1 cellular context compared by ENCODE assay signal in genomic region chr2:231701456-231702373, GRCh38.
TF ChIP-seq lines count a peak whose summit lies in the region.

No MANE protein-coding gene starts in this region.

TF ChIP-seq in HepG2, 621 proteins besides CTCF, POLR2A, EP300 and RAD21 (continued from another document and continues in another):
- TF ChIP-seq, protein P1, sequence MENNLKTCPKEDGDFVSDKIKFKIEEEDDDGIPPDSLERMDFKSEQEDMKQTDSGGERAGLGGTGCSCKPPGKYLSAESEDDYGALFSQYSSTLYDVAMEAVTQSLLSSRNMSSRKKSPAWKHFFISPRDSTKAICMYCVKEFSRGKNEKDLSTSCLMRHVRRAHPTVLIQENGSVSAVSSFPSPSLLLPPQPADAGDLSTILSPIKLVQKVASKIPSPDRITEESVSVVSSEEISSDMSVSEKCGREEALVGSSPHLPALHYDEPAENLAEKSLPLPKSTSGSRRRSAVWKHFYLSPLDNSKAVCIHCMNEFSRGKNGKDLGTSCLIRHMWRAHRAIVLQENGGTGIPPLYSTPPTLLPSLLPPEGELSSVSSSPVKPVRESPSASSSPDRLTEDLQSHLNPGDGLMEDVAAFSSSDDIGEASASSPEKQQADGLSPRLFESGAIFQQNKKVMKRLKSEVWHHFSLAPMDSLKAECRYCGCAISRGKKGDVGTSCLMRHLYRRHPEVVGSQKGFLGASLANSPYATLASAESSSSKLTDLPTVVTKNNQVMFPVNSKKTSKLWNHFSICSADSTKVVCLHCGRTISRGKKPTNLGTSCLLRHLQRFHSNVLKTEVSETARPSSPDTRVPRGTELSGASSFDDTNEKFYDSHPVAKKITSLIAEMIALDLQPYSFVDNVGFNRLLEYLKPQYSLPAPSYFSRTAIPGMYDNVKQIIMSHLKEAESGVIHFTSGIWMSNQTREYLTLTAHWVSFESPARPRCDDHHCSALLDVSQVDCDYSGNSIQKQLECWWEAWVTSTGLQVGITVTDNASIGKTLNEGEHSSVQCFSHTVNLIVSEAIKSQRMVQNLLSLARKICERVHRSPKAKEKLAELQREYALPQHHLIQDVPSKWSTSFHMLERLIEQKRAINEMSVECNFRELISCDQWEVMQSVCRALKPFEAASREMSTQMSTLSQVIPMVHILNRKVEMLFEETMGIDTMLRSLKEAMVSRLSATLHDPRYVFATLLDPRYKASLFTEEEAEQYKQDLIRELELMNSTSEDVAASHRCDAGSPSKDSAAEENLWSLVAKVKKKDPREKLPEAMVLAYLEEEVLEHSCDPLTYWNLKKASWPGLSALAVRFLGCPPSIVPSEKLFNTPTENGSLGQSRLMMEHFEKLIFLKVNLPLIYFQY (CRISPR knock-in tag; IDR thresholded peaks at IDR 0.05; ENCODE audit: borderline replicate concordance): no peak; the same call in 1 of the 2 replicates
- peak; percentile 9; the same call in 1 of the 2 replicates for TF ChIP-seq FOXO1 (CRISPR knock-in tag; IDR thresholded peaks at IDR 0.05)
- peak; percentile 34; the same call in 1 of the 2 replicates for TF ChIP-seq FOXA3 (CRISPR knock-in tag; IDR thresholded peaks at IDR 0.05)
- peak; percentile 91 for TF ChIP-seq BCL3 (CRISPR knock-in tag; IDR thresholded peaks at IDR 0.05)
- TF ChIP-seq ISX (CRISPR knock-in tag; conservative IDR thresholded peaks at IDR 0.05): no peak
- TF ChIP-seq TARDBP (CRISPR knock-in tag; IDR thresholded peaks at IDR 0.05): peak; percentile 68; the same call in 1 of the 2 replicates
- TF ChIP-seq STAG1 (CRISPR knock-in tag; IDR thresholded peaks at IDR 0.05): no peak
- TF ChIP-seq, protein P2, sequence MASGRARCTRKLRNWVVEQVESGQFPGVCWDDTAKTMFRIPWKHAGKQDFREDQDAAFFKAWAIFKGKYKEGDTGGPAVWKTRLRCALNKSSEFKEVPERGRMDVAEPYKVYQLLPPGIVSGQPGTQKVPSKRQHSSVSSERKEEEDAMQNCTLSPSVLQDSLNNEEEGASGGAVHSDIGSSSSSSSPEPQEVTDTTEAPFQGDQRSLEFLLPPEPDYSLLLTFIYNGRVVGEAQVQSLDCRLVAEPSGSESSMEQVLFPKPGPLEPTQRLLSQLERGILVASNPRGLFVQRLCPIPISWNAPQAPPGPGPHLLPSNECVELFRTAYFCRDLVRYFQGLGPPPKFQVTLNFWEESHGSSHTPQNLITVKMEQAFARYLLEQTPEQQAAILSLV (CRISPR knock-in tag; IDR thresholded peaks at IDR 0.05; ENCODE audit: borderline replicate concordance): peak; percentile 68; the same call in 1 of the 2 replicates
- TF ChIP-seq RFX1 (IDR thresholded peaks at IDR 0.05): no peak
- TF ChIP-seq ZNF354B (CRISPR knock-in tag; IDR thresholded peaks at IDR 0.05): 0 out of 2 replicates have a peak, but pooled peaks have one; percentile 26
- TF ChIP-seq, protein P3, sequence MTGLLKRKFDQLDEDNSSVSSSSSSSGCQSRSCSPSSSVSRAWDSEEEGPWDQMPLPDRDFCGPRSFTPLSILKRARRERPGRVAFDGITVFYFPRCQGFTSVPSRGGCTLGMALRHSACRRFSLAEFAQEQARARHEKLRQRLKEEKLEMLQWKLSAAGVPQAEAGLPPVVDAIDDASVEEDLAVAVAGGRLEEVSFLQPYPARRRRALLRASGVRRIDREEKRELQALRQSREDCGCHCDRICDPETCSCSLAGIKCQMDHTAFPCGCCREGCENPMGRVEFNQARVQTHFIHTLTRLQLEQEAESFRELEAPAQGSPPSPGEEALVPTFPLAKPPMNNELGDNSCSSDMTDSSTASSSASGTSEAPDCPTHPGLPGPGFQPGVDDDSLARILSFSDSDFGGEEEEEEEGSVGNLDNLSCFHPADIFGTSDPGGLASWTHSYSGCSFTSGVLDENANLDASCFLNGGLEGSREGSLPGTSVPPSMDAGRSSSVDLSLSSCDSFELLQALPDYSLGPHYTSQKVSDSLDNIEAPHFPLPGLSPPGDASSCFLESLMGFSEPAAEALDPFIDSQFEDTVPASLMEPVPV (CRISPR knock-in tag; IDR thresholded peaks at IDR 0.05): peak; percentile 73; the same call in 1 of the 2 replicates
- TF ChIP-seq PRMT3 (CRISPR knock-in tag; IDR thresholded peaks at IDR 0.05; ENCODE audit: borderline replicate concordance, low read depth): 0 out of 2 replicates have a peak, but pooled peaks have one; percentile 77
- TF ChIP-seq, protein P4, sequence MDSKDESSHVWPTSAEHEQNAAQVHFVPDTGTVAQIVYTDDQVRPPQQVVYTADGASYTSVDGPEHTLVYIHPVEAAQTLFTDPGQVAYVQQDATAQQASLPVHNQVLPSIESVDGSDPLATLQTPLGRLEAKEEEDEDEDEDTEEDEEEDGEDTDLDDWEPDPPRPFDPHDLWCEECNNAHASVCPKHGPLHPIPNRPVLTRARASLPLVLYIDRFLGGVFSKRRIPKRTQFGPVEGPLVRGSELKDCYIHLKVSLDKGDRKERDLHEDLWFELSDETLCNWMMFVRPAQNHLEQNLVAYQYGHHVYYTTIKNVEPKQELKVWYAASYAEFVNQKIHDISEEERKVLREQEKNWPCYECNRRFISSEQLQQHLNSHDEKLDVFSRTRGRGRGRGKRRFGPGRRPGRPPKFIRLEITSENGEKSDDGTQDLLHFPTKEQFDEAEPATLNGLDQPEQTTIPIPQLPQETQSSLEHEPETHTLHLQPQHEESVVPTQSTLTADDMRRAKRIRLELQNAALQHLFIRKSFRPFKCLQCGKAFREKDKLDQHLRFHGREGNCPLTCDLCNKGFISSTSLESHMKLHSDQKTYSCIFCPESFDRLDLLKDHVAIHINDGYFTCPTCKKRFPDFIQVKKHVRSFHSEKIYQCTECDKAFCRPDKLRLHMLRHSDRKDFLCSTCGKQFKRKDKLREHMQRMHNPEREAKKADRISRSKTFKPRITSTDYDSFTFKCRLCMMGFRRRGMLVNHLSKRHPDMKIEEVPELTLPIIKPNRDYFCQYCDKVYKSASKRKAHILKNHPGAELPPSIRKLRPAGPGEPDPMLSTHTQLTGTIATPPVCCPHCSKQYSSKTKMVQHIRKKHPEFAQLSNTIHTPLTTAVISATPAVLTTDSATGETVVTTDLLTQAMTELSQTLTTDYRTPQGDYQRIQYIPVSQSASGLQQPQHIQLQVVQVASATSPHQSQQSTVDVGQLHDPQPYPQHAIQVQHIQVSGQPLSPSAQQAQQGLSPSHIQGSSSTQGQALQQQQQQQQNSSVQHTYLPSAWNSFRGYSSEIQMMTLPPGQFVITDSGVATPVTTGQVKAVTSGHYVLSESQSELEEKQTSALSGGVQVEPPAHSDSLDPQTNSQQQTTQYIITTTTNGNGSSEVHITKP (CRISPR knock-in tag; IDR thresholded peaks at IDR 0.05; ENCODE audit: low read depth): no peak
- TF ChIP-seq HINFP (CRISPR knock-in tag; IDR thresholded peaks at IDR 0.05; ENCODE audit: low read depth): peak; percentile 60; the same call in 1 of the 2 replicates
- TF ChIP-seq, protein P5, sequence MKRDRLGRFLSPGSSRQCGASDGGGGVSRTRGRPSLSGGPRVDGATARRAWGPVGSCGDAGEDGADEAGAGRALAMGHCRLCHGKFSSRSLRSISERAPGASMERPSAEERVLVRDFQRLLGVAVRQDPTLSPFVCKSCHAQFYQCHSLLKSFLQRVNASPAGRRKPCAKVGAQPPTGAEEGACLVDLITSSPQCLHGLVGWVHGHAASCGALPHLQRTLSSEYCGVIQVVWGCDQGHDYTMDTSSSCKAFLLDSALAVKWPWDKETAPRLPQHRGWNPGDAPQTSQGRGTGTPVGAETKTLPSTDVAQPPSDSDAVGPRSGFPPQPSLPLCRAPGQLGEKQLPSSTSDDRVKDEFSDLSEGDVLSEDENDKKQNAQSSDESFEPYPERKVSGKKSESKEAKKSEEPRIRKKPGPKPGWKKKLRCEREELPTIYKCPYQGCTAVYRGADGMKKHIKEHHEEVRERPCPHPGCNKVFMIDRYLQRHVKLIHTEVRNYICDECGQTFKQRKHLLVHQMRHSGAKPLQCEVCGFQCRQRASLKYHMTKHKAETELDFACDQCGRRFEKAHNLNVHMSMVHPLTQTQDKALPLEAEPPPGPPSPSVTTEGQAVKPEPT (CRISPR knock-in tag; IDR thresholded peaks at IDR 0.05; ENCODE audit: low read depth): no peak
- no peak for TF ChIP-seq MEIS2 (CRISPR knock-in tag; IDR thresholded peaks at IDR 0.05)
- no peak for TF ChIP-seq TP53 (CRISPR knock-in tag; conservative IDR thresholded peaks at IDR 0.05)
- peak; percentile 68; the same call in 1 of the 2 replicates for TF ChIP-seq KDM2A (CRISPR knock-in tag; IDR thresholded peaks at IDR 0.05; ENCODE audit: borderline replicate concordance, low read depth)
- TF ChIP-seq IKZF1 (IDR thresholded peaks at IDR 0.05): no peak
- no peak; the same call in 1 of the 2 replicates for TF ChIP-seq GPN1 (CRISPR knock-in tag; IDR thresholded peaks at IDR 0.05; ENCODE audit: borderline replicate concordance)
- peak; percentile 59; the same call in 1 of the 2 replicates for TF ChIP-seq ZNF224 (CRISPR knock-in tag; IDR thresholded peaks at IDR 0.05)
- no peak for TF ChIP-seq MAFK (conservative IDR thresholded peaks at IDR 0.05 in 1 of 2, IDR thresholded peaks at IDR 0.05 in 1 of 2; ENCODE audit: low read length in 2 of 2)
- TF ChIP-seq RNF2 (conservative IDR thresholded peaks at IDR 0.05; ENCODE audit: low read depth): 0 out of 2 replicates have a peak, but pooled peaks have one; percentile 34
- TF ChIP-seq, protein P6, sequence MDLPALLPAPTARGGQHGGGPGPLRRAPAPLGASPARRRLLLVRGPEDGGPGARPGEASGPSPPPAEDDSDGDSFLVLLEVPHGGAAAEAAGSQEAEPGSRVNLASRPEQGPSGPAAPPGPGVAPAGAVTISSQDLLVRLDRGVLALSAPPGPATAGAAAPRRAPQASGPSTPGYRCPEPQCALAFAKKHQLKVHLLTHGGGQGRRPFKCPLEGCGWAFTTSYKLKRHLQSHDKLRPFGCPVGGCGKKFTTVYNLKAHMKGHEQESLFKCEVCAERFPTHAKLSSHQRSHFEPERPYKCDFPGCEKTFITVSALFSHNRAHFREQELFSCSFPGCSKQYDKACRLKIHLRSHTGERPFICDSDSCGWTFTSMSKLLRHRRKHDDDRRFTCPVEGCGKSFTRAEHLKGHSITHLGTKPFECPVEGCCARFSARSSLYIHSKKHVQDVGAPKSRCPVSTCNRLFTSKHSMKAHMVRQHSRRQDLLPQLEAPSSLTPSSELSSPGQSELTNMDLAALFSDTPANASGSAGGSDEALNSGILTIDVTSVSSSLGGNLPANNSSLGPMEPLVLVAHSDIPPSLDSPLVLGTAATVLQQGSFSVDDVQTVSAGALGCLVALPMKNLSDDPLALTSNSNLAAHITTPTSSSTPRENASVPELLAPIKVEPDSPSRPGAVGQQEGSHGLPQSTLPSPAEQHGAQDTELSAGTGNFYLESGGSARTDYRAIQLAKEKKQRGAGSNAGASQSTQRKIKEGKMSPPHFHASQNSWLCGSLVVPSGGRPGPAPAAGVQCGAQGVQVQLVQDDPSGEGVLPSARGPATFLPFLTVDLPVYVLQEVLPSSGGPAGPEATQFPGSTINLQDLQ (CRISPR knock-in tag; IDR thresholded peaks at IDR 0.05): peak; percentile 88; the same call in 1 of the 2 replicates
- TF ChIP-seq, protein P7, sequence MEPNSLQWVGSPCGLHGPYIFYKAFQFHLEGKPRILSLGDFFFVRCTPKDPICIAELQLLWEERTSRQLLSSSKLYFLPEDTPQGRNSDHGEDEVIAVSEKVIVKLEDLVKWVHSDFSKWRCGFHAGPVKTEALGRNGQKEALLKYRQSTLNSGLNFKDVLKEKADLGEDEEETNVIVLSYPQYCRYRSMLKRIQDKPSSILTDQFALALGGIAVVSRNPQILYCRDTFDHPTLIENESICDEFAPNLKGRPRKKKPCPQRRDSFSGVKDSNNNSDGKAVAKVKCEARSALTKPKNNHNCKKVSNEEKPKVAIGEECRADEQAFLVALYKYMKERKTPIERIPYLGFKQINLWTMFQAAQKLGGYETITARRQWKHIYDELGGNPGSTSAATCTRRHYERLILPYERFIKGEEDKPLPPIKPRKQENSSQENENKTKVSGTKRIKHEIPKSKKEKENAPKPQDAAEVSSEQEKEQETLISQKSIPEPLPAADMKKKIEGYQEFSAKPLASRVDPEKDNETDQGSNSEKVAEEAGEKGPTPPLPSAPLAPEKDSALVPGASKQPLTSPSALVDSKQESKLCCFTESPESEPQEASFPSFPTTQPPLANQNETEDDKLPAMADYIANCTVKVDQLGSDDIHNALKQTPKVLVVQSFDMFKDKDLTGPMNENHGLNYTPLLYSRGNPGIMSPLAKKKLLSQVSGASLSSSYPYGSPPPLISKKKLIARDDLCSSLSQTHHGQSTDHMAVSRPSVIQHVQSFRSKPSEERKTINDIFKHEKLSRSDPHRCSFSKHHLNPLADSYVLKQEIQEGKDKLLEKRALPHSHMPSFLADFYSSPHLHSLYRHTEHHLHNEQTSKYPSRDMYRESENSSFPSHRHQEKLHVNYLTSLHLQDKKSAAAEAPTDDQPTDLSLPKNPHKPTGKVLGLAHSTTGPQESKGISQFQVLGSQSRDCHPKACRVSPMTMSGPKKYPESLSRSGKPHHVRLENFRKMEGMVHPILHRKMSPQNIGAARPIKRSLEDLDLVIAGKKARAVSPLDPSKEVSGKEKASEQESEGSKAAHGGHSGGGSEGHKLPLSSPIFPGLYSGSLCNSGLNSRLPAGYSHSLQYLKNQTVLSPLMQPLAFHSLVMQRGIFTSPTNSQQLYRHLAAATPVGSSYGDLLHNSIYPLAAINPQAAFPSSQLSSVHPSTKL (CRISPR knock-in tag; IDR thresholded peaks at IDR 0.05): peak; percentile 24; the same call in 1 of the 2 replicates
- TF ChIP-seq TEAD2 (CRISPR knock-in tag; IDR thresholded peaks at IDR 0.05): no peak
